Comparison of ENCODE assay signal across 8 cellular contexts in genomic region chr1:65253800-65254319, GRCh38. TPM values are rescaled to one million over a fixed set of nuclear protein-coding genes. Genes with fewer than 3 reads are reported as not detected.
DNase-seq lines count a peak whose midpoint lies in the region; ATAC-seq and TF ChIP-seq lines count a peak whose summit lies in the region.

No MANE protein-coding gene starts in this region.

- H3K14ac ChIP-seq in neuronal stem cell (ENCODE audit: low read length), result no peak overlapping the region

- H3K4ac ChIP-seq in neuronal stem cell (ENCODE audit: low read length), result no peak overlapping the region

- ATAC-seq in effector memory CD8-positive, alpha-beta T cell (replicated peaks), result peak; percentile 36

- H2BK5ac ChIP-seq in neuronal stem cell (ENCODE audit: low read length), result no peak overlapping the region

- peak overlapping the region; percentile 87 to 93 for H3K27ac Mint-ChIP-seq in effector memory CD8-positive, alpha-beta T cell

- in situ Hi-C loops in GM23248 (cut with MboI), result no loop called here
- in situ Hi-C loops in GM13977 (cut with MboI; ENCODE audit: low pct_unique_long_range_greater_than_20kb, low sequenced_read_pairs, unreplicated experiment), result no loop called here
- in situ Hi-C loops in G401 (cut with HindIII; ENCODE audit: low sequenced_read_pairs), result no loop called here

- no peaks in the 10 kb centered on the region for H3K27me3 ChIP-seq in GM23248 (replicated peaks; ENCODE audit: insufficient read depth)
- peaks cover 0 to 24% (median 0%) of the 10 kb centered on the region in 3 experiments for H3K27me3 ChIP-seq in neuronal stem cell (ENCODE audit: control insufficient read depth in 3 of 3, insufficient read depth in 3 of 3, low read depth in 1 of 3, low read length in 3 of 3)

- H3K9ac ChIP-seq in GM23248 (peak overlapping the region; percentile 79), neuronal stem cell (ENCODE audit: low read depth, low read length, poor library complexity) (no peak overlapping the region)

- DNase-seq in GM12864 (ENCODE audit: low read depth) (no peak), GM23248 (peak; percentile 79), NCI-H226 (peak; percentile 55), neuronal stem cell (ENCODE audit: low spot score) (no peak), DMS153 (lab: John Stamatoyannopoulos, UW) (no peak), GM13977 (ENCODE audit: low spot score) (no peak), G401 (ENCODE audit: low spot score) (no peak)
- no peak for DNase-seq in effector memory CD8-positive, alpha-beta T cell

- H3K27ac ChIP-seq in GM23248 (peak overlapping the region; percentile 64), neuronal stem cell (replicated peaks; ENCODE audit: low read length) (no peak overlapping the region)

- H3K9me3 ChIP-seq in GM23248 (ENCODE audit: low read depth), result no peaks in the 10 kb centered on the region
- no peaks in the 10 kb centered on the region for H3K9me3 ChIP-seq in neuronal stem cell (replicated peaks in 1 of 2; ENCODE audit: control insufficient read depth in 2 of 2, insufficient read depth in 1 of 2, low read depth in 1 of 2, low read length in 2 of 2)

- 0 out of 2 replicates have a peak, but pooled peaks cover 4% of the 10 kb centered on the region for H3K4me1 ChIP-seq in GM23248 (ENCODE audit: insufficient read depth)
- peaks cover 4 to 5% of the 10 kb centered on the region in 2 donors for H3K4me1 ChIP-seq in neuronal stem cell (ENCODE audit: control insufficient read depth in 2 of 2, insufficient read depth in 1 of 2, low read depth in 1 of 2, low read length in 2 of 2)

- TF ChIP-seq CTCF in GM12864 (IDR thresholded peaks at IDR 0.05; ENCODE audit: low read depth, low read length, missing control alignments), result no peak
- no peak for TF ChIP-seq CTCF in GM13977 (IDR thresholded peaks at IDR 0.05; ENCODE audit: extremely low read depth, insufficient read depth, missing control alignments)

- H3K27me3 Mint-ChIP-seq in effector memory CD8-positive, alpha-beta T cell, result peaks cover 0 to 7% of the 10 kb centered on the region in 2 donors

- WGBS in GM23248 (ENCODE audit: low coverage in 1 of 2, low lambda C conversion rate in 2 of 2, missing lambda C conversion rate in 2 of 2), 2 experiments, result 1 to 3% methylated on average over 11 to 15 of the region's 15 CpGs
- WGBS in neuronal stem cell (ENCODE audit: extremely low coverage in 2 of 2, insufficient read length in 2 of 2, insufficient replicate concordance in 1 of 2), 2 donors, result no CpG with 5 or more reads among the region's 15 CpGs

- peaks cover 13 to 22% of the 10 kb centered on the region in 2 donors for H3K4me1 Mint-ChIP-seq in effector memory CD8-positive, alpha-beta T cell (ENCODE audit: low read depth in 2 of 2)

- peak overlapping the region; percentile 27 for H3K23ac ChIP-seq in neuronal stem cell (ENCODE audit: low read depth, low read length, poor library complexity)

- H3K36me3 ChIP-seq in GM23248 (ENCODE audit: low read depth) (no peaks in the 10 kb centered on the region), neuronal stem cell (replicated peaks in 1 of 2; ENCODE audit: control insufficient read depth in 2 of 2, insufficient read depth in 2 of 2, low read length in 2 of 2) (no peaks in the 10 kb centered on the region)

- H2AFZ ChIP-seq in GM23248, result peak overlapping the region; percentile 91
- peak overlapping the region; percentile 97 for H2AFZ ChIP-seq in neuronal stem cell (ENCODE audit: low read length)

- H3K79me2 ChIP-seq in GM23248 (ENCODE audit: insufficient read depth), result no peaks in the 10 kb centered on the region

- H3K9me2 ChIP-seq in GM23248 (ENCODE audit: insufficient read depth), result no peaks in the 10 kb centered on the region

- 0 out of 2 replicates have a peak, but pooled peaks cover 5% of the 10 kb centered on the region for H3F3A ChIP-seq in GM23248 (ENCODE audit: insufficient read depth)

- H3K36me3 Mint-ChIP-seq in effector memory CD8-positive, alpha-beta T cell (ENCODE audit: insufficient read depth), result peaks cover 3% of the 10 kb centered on the region

- H3K79me1 ChIP-seq in neuronal stem cell (ENCODE audit: low read depth, low read length), result peaks cover 2% of the 10 kb centered on the region

- no peak overlapping the region for H2BK120ac ChIP-seq in neuronal stem cell (ENCODE audit: low read depth, low read length)

- no peak overlapping the region for H2BK12ac ChIP-seq in neuronal stem cell (ENCODE audit: low read length)

- no peak overlapping the region for H4K91ac ChIP-seq in neuronal stem cell (ENCODE audit: low read depth, low read length, poor library complexity)

- H2AK5ac ChIP-seq in neuronal stem cell (ENCODE audit: low read depth, low read length), result no peak overlapping the region

- H3K4me3 Mint-ChIP-seq in effector memory CD8-positive, alpha-beta T cell, result peak overlapping the region; percentile 84 to 85

- no peaks in the 10 kb centered on the region for H3K9me3 Mint-ChIP-seq in effector memory CD8-positive, alpha-beta T cell

- H3K4me3 ChIP-seq in GM12864 (ENCODE audit: low read depth, low read length), result peak overlapping the region; percentile 93
- peak overlapping the region; percentile 83 for H3K4me3 ChIP-seq in GM23248
- peak overlapping the region; percentile 57 to 81 for H3K4me3 ChIP-seq in neuronal stem cell (ENCODE audit: low read length in 2 of 2)

- H4K20me1 ChIP-seq in GM23248 (ENCODE audit: insufficient read depth), result no peaks in the 10 kb centered on the region

- H2BK15ac ChIP-seq in neuronal stem cell (ENCODE audit: low read length), result no peak overlapping the region

- H3K4me2 ChIP-seq in GM23248 (ENCODE audit: unreplicated experiment), result peak overlapping the region; percentile 91
- H3K4me2 ChIP-seq in neuronal stem cell (ENCODE audit: insufficient read depth, low read length, poor library complexity, severe bottlenecking), result peak overlapping the region; percentile 71

- no peak overlapping the region for H3K18ac ChIP-seq in neuronal stem cell (ENCODE audit: low read length)

- no peak overlapping the region for H4K8ac ChIP-seq in neuronal stem cell (ENCODE audit: low read depth, low read length)

RNA-seq across cellular contexts. Expression of gene DNAJC6, which starts 55.5 kb away (rescaled TPM):
- total RNA-seq in GM23248 (2014; rRNA removed; shearing (Covaris generic)), result 2.8 and 4.2 TPM in 2 replicates
- 2.5 TPM in 2 replicates for polyA plus RNA-seq in GM23248 (2016; fragmentation: Nextera tagmentation; extraction: Ambion mirVana)
- polyA plus RNA-seq in neuronal stem cell (2013, experiment 1 of 2), result 6.5 TPM
- 6.3 TPM for polyA plus RNA-seq in neuronal stem cell (2013, experiment 2 of 2)
- total RNA-seq in G401 (2014; rRNA removed; shearing (Covaris generic)), result 1.4 and 2.5 TPM in 2 replicates

Comparison
In these comparisons a context has a peak if more than half of its experiments do, and no peak if none do; other contexts are left out.
1. DNase-seq: peak in GM23248 (single experiment) and NCI-H226 (single experiment); none in GM12864 (single experiment), effector memory CD8-positive, alpha-beta T cell (0 of 3), neuronal stem cell (single experiment), DMS153 (single experiment), GM13977 (single experiment) and G401 (single experiment).
2. Peak in every context shown above with its lines, with median percentiles within 50 percentile points of each other: H3K4me3 ChIP-seq.